Comparison of ENCODE assay signal across 33 cellular contexts in the genomic region with DNA sequence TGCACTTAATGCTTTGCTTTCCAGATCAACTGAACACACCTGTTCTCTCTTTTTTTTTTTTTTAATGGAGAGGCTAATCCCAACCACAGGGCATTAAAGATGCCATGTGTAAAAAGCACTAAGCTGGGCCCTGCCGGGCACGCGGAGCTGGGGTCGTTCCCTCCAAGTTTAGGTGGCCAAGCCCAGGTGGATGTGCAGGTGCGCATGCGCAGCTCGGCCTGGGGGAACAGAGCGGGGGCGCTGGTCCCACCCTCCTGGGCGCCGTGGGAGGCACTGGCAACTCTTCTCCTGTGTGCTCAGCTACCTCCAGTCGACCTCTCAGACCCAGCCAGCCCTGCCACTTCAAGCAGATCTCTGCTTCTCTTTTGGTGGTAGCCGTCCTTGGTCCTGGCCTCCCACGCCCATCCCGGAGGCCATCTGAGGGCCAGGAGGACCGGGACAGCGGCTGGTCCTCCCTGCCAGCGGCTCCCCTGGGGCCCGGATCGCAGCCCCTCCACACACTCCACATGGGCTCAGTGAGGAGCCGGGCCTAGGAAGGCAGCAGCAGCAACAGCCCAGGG.
"Had no signal": no experiment of that assay in that cellular context is flagged by ENCODE, and none has a peak within 500 bp of the region (broad histone marks: within the 10 kb centered on the region; RNA-seq: fewer than 3 reads in every experiment).

No MANE protein-coding gene starts in this region.

- H3K4me3 ChIP-seq: ascending aorta, cardiac muscle cell, MG63, Peyer's patch, SJSA1 had no signal

- H3K9me3 Mint-ChIP-seq: activated naive CD4-positive, alpha-beta T cell treated with anti-CD3 and anti-CD28 coated beads, Interleukin-2, amount 50 U/mL, for 24 hours had no signal

- H3K36me3 ChIP-seq: ascending aorta, cardiac muscle cell, MG63, Peyer's patch, SJSA1 had no signal

- DNase-seq: activated CD4-positive, alpha-beta memory T cell treated with anti-CD3 and anti-CD28 coated beads for 36 hours; activated CD4-positive, alpha-beta T cell treated with anti-CD3 and anti-CD28 coated beads, Interleukin-2, amount 50 U/mL, for 1 hour; activated gamma-delta T cell; activated naive CD4-positive, alpha-beta T cell treated with Interleukin-2 at 50 U/mL for 16 hours; activated naive CD8-positive, alpha-beta T cell treated with anti-CD3 and anti-CD28 coated beads, Interleukin-2, amount 10 ng/mL, durations not matched to agents 7 days and 5 days; activated T-cell treated with anti-CD3 and anti-CD28 coated beads, Interleukin-2, amount 50 U/mL, for 1 hour; activated T-cell treated with anti-CD3 and anti-CD28 coated beads, Interleukin-2, amount 50 U/mL, for 72 hours; Kasumi-1; KG1; MG63; NCI-H1048; NCI-H1105 treated with DMSO at 0.1 percent for 48 hours; NCI-H1436; NCI-H1694; NCI-H1930; NCI-H2081 treated with DMSO at 0.1 percent for 48 hours; NCI-H2171; NCI-H510A; NCI-H748 treated with DMSO at 0.1 percent for 48 hours; PC-3; Peyer's patch; RPMI8226; SHP77 treated with DMSO at 0.1 percent for 48 hours; SK-N-SH had no signal

- H3K4me1 ChIP-seq: ascending aorta, Peyer's patch, SJSA1 had no signal

- H3K4me1 Mint-ChIP-seq: activated naive CD4-positive, alpha-beta T cell treated with anti-CD3 and anti-CD28 coated beads, Interleukin-2, amount 50 U/mL, for 24 hours; activated naive CD8-positive, alpha-beta T cell treated with anti-CD3 and anti-CD28 coated beads, Interleukin-2, amount 10 ng/mL, durations not matched to agents 7 days and 5 days; activated T-helper 17 cell treated with anti-CD3 and anti-CD28 coated beads, Interleukin-2, amount 50 U/mL, for 72 hours; central memory CD8-positive, alpha-beta T cell; IgD-negative memory B cell had no signal

- H3K4me2 ChIP-seq: SK-N-SH had no signal

- H3K27ac ChIP-seq: ascending aorta, cardiac muscle cell, Peyer's patch, SJSA1 had no signal

- H3K9me3 ChIP-seq: ascending aorta, MG63, Peyer's patch, SJSA1, SK-N-SH had no signal

- H3K4me3 Mint-ChIP-seq: activated CD4-positive, alpha-beta memory T cell treated with anti-CD3 and anti-CD28 coated beads for 36 hours; activated naive CD4-positive, alpha-beta T cell treated with anti-CD3 and anti-CD28 coated beads, Interleukin-2, amount 50 U/mL, for 24 hours; activated naive CD8-positive, alpha-beta T cell treated with anti-CD3 and anti-CD28 coated beads, Interleukin-2, amount 10 ng/mL, durations not matched to agents 7 days and 5 days; activated T-cell treated with anti-CD3 and anti-CD28 coated beads, Interleukin-2, amount 50 U/mL, for 72 hours; activated T-helper 17 cell treated with anti-CD3 and anti-CD28 coated beads, Interleukin-2, amount 50 U/mL, for 72 hours; central memory CD8-positive, alpha-beta T cell; IgD-negative memory B cell; T-helper 1 cell treated with Interleukin-12 subunit alpha and Interleukin-12 subunit beta and Interleukin-4 antibody, amounts not matched to agents 30 μg/mL and 1 μg/mL, for 36 hours; T-helper 2 cell treated with Interferon-gamma antibody and Interleukin-4, amounts not matched to agents 5 μg/mL and 100 μg/mL, for 36 hours had no signal

- H3K27me3 Mint-ChIP-seq: activated CD4-positive, alpha-beta memory T cell treated with anti-CD3 and anti-CD28 coated beads for 36 hours; activated naive CD4-positive, alpha-beta T cell treated with anti-CD3 and anti-CD28 coated beads, Interleukin-2, amount 50 U/mL, for 24 hours; activated naive CD8-positive, alpha-beta T cell treated with anti-CD3 and anti-CD28 coated beads, Interleukin-2, amount 10 ng/mL, durations not matched to agents 7 days and 5 days; activated T-helper 17 cell treated with anti-CD3 and anti-CD28 coated beads, Interleukin-2, amount 50 U/mL, for 72 hours; central memory CD8-positive, alpha-beta T cell; IgD-negative memory B cell had no signal

- H3K27ac Mint-ChIP-seq: activated CD4-positive, alpha-beta memory T cell treated with anti-CD3 and anti-CD28 coated beads for 36 hours; activated naive CD4-positive, alpha-beta T cell treated with anti-CD3 and anti-CD28 coated beads, Interleukin-2, amount 50 U/mL, for 24 hours; activated naive CD8-positive, alpha-beta T cell treated with anti-CD3 and anti-CD28 coated beads, Interleukin-2, amount 10 ng/mL, durations not matched to agents 7 days and 5 days; activated T-cell treated with anti-CD3 and anti-CD28 coated beads, Interleukin-2, amount 50 U/mL, for 72 hours; activated T-helper 17 cell treated with anti-CD3 and anti-CD28 coated beads, Interleukin-2, amount 50 U/mL, for 72 hours; IgD-negative memory B cell; T-helper 1 cell treated with Interleukin-12 subunit alpha and Interleukin-12 subunit beta and Interleukin-4 antibody, amounts not matched to agents 30 μg/mL and 1 μg/mL, for 36 hours; T-helper 2 cell treated with Interferon-gamma antibody and Interleukin-4, amounts not matched to agents 5 μg/mL and 100 μg/mL, for 36 hours had no signal

- H3K27me3 ChIP-seq: ascending aorta, cardiac muscle cell, MG63, Peyer's patch, SJSA1 had no signal

- H3K36me3 Mint-ChIP-seq: activated naive CD4-positive, alpha-beta T cell treated with anti-CD3 and anti-CD28 coated beads, Interleukin-2, amount 50 U/mL, for 24 hours; activated naive CD8-positive, alpha-beta T cell treated with anti-CD3 and anti-CD28 coated beads, Interleukin-2, amount 10 ng/mL, durations not matched to agents 7 days and 5 days; IgD-negative memory B cell had no signal

- H3K9ac ChIP-seq: SK-N-SH had no signal
